Comparison of ENCODE assay signal across 10 cellular contexts in the genomic region with DNA sequence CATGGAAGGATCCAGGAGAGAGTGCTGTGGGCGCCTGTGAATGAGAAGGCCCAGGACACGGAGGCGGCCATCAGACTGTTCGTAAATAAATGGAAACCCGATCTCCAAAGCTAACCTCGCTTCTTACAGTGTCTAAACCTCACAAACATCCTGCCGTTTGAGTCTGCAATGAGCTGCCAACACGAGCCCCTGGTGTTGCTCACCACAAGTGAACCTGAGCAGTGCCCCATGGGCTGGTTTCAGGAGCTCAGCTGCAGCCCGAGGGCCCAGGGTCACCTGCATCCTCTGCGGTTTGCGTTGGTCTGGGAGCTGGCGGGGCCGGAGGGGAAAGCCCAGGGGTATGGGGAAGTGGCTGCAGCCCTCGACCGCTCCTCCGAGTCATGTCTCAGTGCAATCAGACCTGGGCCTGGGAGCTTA. TPM values are rescaled to one million over a fixed set of nuclear protein-coding genes. Genes with fewer than 3 reads are reported as not detected.
A peak's percentile ranks its signal among the peaks of the same experiment; 100 is the strongest.
DNase-seq lines count a peak whose midpoint lies in the region; ATAC-seq and TF ChIP-seq lines count a peak whose summit lies in the region.
"Had no signal": no experiment of that assay in that cellular context is flagged by ENCODE, and none has a peak within 500 bp of the region (broad histone marks: within the 10 kb centered on the region; RNA-seq: fewer than 3 reads in every experiment).

No MANE protein-coding gene starts in this region.

- H3K9me3 ChIP-seq in endodermal cell (ENCODE audit: control insufficient read depth, low read length), result no peaks in the 10 kb centered on the region
- H3K9me3 ChIP-seq in stomach, result no peaks in the 10 kb centered on the region
- H3K9me3 ChIP-seq: sigmoid colon, suprapubic skin had no signal

- H3K4me3 ChIP-seq in endodermal cell (ENCODE audit: low read length) (no peak overlapping the region), stomach (no peak overlapping the region), foreskin fibroblast (ENCODE audit: low read depth in 1 of 2, low read length in 2 of 2) (no peak overlapping the region)
- H3K4me3 ChIP-seq: sigmoid colon, suprapubic skin had no signal

- H3K36me3 ChIP-seq in endodermal cell (ENCODE audit: control insufficient read depth, insufficient read depth, low read length), result no peaks in the 10 kb centered on the region
- H3K36me3 ChIP-seq in stomach, result no peaks in the 10 kb centered on the region
- H3K36me3 ChIP-seq: sigmoid colon, suprapubic skin had no signal

- H3K27me3 ChIP-seq in endodermal cell (ENCODE audit: control insufficient read depth, insufficient read depth, low read length, poor library complexity, severe bottlenecking) (no peaks in the 10 kb centered on the region), stomach (peaks cover 0 to 24% (median 9%) of the 10 kb centered on the region in 3 donors)

- H3K4me1 Mint-ChIP-seq in endodermal cell, result peaks cover 23% of the 10 kb centered on the region

- H3K36me3 Mint-ChIP-seq in endodermal cell (ENCODE audit: low read depth), result no peaks in the 10 kb centered on the region

- H3K9me3 Mint-ChIP-seq in endodermal cell, result no peaks in the 10 kb centered on the region

- H3K9ac ChIP-seq in endodermal cell (ENCODE audit: extremely low read depth, low read length, poor library complexity, severe bottlenecking), result no peak overlapping the region

- ATAC-seq in GM19452 (IDR thresholded peaks at IDR 0.05; ENCODE audit: unreplicated experiment) (peak; percentile 73), HG03457 (IDR thresholded peaks at IDR 0.05; ENCODE audit: unreplicated experiment) (peak; percentile 51), HG03159 (IDR thresholded peaks at IDR 0.05; ENCODE audit: unreplicated experiment) (no peak)
- ATAC-seq: Panc1 had no signal

- intact Hi-C loops in stomach (cut with DNase I; ENCODE audit: low total_unique reads), result no loop called here

- peak overlapping the region; percentile 48 for H3K27ac Mint-ChIP-seq in endodermal cell

- H3K27ac ChIP-seq in endodermal cell (ENCODE audit: low read depth, low read length), result no peak overlapping the region
- no peak overlapping the region for H3K27ac ChIP-seq in stomach
- H3K27ac ChIP-seq: sigmoid colon, suprapubic skin had no signal

- TF ChIP-seq POLR2A in stomach (IDR thresholded peaks at IDR 0.05), result no peak

- no peaks in the 10 kb centered on the region for H3K27me3 Mint-ChIP-seq in endodermal cell (ENCODE audit: insufficient read depth)

- WGBS in endodermal cell (ENCODE audit: insufficient coverage in 1 of 2, insufficient read length in 1 of 2), 2 experiments, result 84 to 86% methylated on average over 16 of the region's 16 CpGs
- 66 to 74% (median 69%) methylated on average over 14 to 16 of the region's 16 CpGs for WGBS in stomach, 5 donors

- no peak for TF ChIP-seq CTCF in endodermal cell (conservative IDR thresholded peaks at IDR 0.05)
- no peak for TF ChIP-seq CTCF in stomach (IDR thresholded peaks at IDR 0.05)
- TF ChIP-seq CTCF in foreskin fibroblast (IDR thresholded peaks at IDR 0.05; ENCODE audit: low read depth, low read length), result no peak

- no peak overlapping the region for H3K4me3 Mint-ChIP-seq in endodermal cell

- H3K4me1 ChIP-seq in endodermal cell (ENCODE audit: control insufficient read depth, insufficient read depth, low read length) (peaks cover 9% of the 10 kb centered on the region), stomach (peaks cover 0 to 17% (median 9%) of the 10 kb centered on the region in 4 donors)
- H3K4me1 ChIP-seq: sigmoid colon, suprapubic skin had no signal

- no peak for DNase-seq in endodermal cell
- peak; percentile 42 for DNase-seq in stomach
- no peak for DNase-seq in foreskin fibroblast
- no peak for DNase-seq in mucosa of gallbladder (ENCODE audit: low spot score)
- DNase-seq: sigmoid colon had no signal

- no peak for TF ChIP-seq EP300 in stomach (IDR thresholded peaks at IDR 0.05)

RNA-seq across cellular contexts. Expression of gene RXRA, which starts 57.9 kb away (rescaled TPM):
- total RNA-seq in endodermal cell, result 10 to 100 TPM; 58.3 to 70.6 TPM
- 37.4 TPM for polyA plus RNA-seq in endodermal cell (2013, experiment 1 of 2)
- 33.9 TPM for polyA plus RNA-seq in endodermal cell (2013, experiment 2 of 2)
- total RNA-seq in stomach, result 10 to 100 TPM; 14.0 to 68.4 (median 35.9) TPM
- 10 to 100 TPM; 17.4 to 34.1 (median 24.4) TPM for polyA plus RNA-seq in stomach
- 106 TPM for total RNA-seq in mucosa of gallbladder
